In the genomic region with DNA sequence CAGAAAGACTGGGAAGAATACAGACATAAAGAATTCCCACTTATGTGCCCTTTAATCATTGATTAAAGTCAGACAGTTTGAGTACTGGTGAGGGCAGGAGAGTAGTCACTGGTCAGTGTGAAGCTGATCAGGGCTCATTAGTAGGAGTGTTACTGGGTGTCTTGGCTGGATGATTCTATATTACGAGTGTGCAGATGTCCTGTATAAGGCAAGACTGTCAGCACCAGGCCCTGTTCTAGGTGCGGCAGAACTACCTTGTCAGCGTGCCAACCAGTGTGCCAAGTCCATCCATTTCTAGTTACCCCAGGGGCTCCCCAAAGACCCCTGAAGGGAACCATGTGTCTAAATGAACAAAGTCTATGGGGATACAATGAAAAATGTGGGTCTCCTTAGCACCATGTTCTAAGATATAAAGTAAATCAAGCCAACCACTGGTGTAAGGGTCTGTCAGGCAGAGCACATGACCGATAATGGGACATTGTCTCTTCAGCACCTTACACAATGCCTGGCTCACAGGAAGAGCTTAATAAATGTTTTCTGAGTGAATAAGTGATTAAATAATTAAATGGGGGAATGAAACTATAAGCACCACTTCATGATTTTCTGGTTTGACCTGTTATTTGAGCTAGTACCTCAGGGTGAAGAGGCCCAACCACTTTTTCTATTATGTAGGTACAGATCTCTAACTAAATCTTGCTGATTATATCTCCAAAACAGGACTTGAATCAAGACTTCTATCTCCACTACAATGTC, we compare ENCODE assay signal across 18 cellular contexts.
DNase-seq lines count a peak whose midpoint lies in the region; ATAC-seq and TF ChIP-seq lines count a peak whose summit lies in the region.
"Had no signal": no experiment of that assay in that cellular context is flagged by ENCODE, and none has a peak within 500 bp of the region (broad histone marks: within the 10 kb centered on the region; RNA-seq: fewer than 3 reads in every experiment).

No MANE protein-coding gene starts in this region.

- H3K4me3 ChIP-seq in LNCaP clone FGC (ENCODE audit: low read depth, low read length) (no peak overlapping the region), cardiac muscle cell (no peak overlapping the region), trophoblast cell (ENCODE audit: low read depth, low read length) (no peak overlapping the region), ovary (no peak overlapping the region)
- H3K4me3 ChIP-seq: HAP-1 had no signal

- H3K4me1 ChIP-seq in cardiac muscle cell (ENCODE audit: low read depth) (peaks cover 3% of the 10 kb centered on the region), trophoblast cell (ENCODE audit: control insufficient read depth in 1 of 2, insufficient read depth in 2 of 2, low read length in 2 of 2) (peaks cover 4 to 8% of the 10 kb centered on the region in 2 experiments), ovary (ENCODE audit: insufficient read depth) (no peaks in the 10 kb centered on the region)
- H3K4me1 ChIP-seq: HAP-1 had no signal

- no peak overlapping the region for H4K12ac ChIP-seq in trophoblast cell (ENCODE audit: low read depth, low read length)

- H3K9ac ChIP-seq in trophoblast cell (ENCODE audit: low read length), result no peak overlapping the region

- no peak overlapping the region for H2BK12ac ChIP-seq in trophoblast cell (ENCODE audit: low read length)

- peak overlapping the region; percentile 41 for H2AK5ac ChIP-seq in trophoblast cell (ENCODE audit: low read length)

- peak overlapping the region; percentile 14; the same call in 1 of the 2 replicates for H3K27ac ChIP-seq in 22Rv1
- peak overlapping the region; percentile 40 for H3K27ac ChIP-seq in cardiac muscle cell
- H3K27ac ChIP-seq in trophoblast cell (ENCODE audit: low read depth, low read length), result no peak overlapping the region
- no peak overlapping the region for H3K27ac ChIP-seq in ovary

- TF ChIP-seq CTCF in 22Rv1 (IDR thresholded peaks at IDR 0.05) (no peak), LNCaP clone FGC (IDR thresholded peaks at IDR 0.05; ENCODE audit: control insufficient read depth, extremely low read depth, insufficient read depth) (no peak), cardiac muscle cell (IDR thresholded peaks at IDR 0.05; ENCODE audit: low read depth, low read length) (no peak), ovary (IDR thresholded peaks at IDR 0.05) (no peak)

- intact Hi-C loops in ovary (cut with DNase I), result no loop called here

- H3K27me3 ChIP-seq in cardiac muscle cell (no peaks in the 10 kb centered on the region), trophoblast cell (ENCODE audit: insufficient read depth, low read length) (no peaks in the 10 kb centered on the region), ovary (no peaks in the 10 kb centered on the region)

- no peaks in the 10 kb centered on the region for H3K79me2 ChIP-seq in trophoblast cell (ENCODE audit: control insufficient read depth, insufficient read depth, low read length, poor library complexity)

- no peak overlapping the region for H3K23ac ChIP-seq in trophoblast cell (ENCODE audit: low read length)

- H3K9me3 ChIP-seq in cardiac muscle cell (ENCODE audit: low read depth) (no peaks in the 10 kb centered on the region), trophoblast cell (ENCODE audit: insufficient read depth, low read depth, low read length) (no peaks in the 10 kb centered on the region), ovary (no peaks in the 10 kb centered on the region)
- H3K9me3 ChIP-seq: HAP-1 had no signal

- H2AFZ ChIP-seq in trophoblast cell (ENCODE audit: insufficient read depth, low read length, poor library complexity), result peak overlapping the region; percentile 9

- H4K91ac ChIP-seq in trophoblast cell (ENCODE audit: low read depth, low read length), result no peak overlapping the region

- DNase-seq in LNCaP clone FGC (ENCODE audit: low read depth), result peak; percentile 41
- DNase-seq in cardiac muscle cell (ENCODE audit: low read depth in 1 of 2, low spot score in 1 of 2), result no peak
- peak in 1 of 2 donors; percentile 36 for DNase-seq in trophoblast cell
- DNase-seq in hippocampal formation (lab: John Stamatoyannopoulos, UW), result no peak
- no peak for DNase-seq in NCI-H2171 (lab: John Stamatoyannopoulos, UW)
- no peak for DNase-seq in ovary
- DNase-seq: activated CD4-positive, alpha-beta T cell treated with anti-CD3 and anti-CD28 coated beads for 1 hour; DMS 273 treated with DMSO at 0.1 percent for 48 hours; glutamatergic neuron; KG1; natural killer cell; NCI-H524 treated with DMSO at 0.1 percent for 48 hours; retina; stimulated activated CD4-positive, alpha-beta T cell treated with anti-CD3 and anti-CD28 coated beads, Interleukin-2, amount 100 ng/mL, for 24 hours had no signal

- no peak overlapping the region for H3K4ac ChIP-seq in trophoblast cell (ENCODE audit: low read depth, low read length)

- no CpG with 5 or more reads among the region's 4 CpGs for WGBS in trophoblast cell (ENCODE audit: extremely low coverage, insufficient coverage, insufficient read length)
- WGBS in ovary, 3 donors, result 96 to 97% (median 96%) methylated on average over 4 of the region's 4 CpGs

- no peak for TF ChIP-seq POLR2A in ovary (IDR thresholded peaks at IDR 0.05)

- no peak for TF ChIP-seq EP300 in ovary (IDR thresholded peaks at IDR 0.05)

- H2BK5ac ChIP-seq in trophoblast cell (ENCODE audit: low read depth, low read length, poor library complexity), result no peak overlapping the region

- peak overlapping the region; percentile 35 for H3K18ac ChIP-seq in trophoblast cell (ENCODE audit: low read length)

- H3K36me3 ChIP-seq in cardiac muscle cell, result peaks cover 2% of the 10 kb centered on the region
- H3K36me3 ChIP-seq in trophoblast cell (ENCODE audit: control insufficient read depth in 1 of 2, insufficient read depth in 2 of 2, low read length in 2 of 2), result peaks cover 0 to 2% of the 10 kb centered on the region in 2 experiments
- H3K36me3 ChIP-seq in ovary, result no peaks in the 10 kb centered on the region
- H3K36me3 ChIP-seq: HAP-1 had no signal

- no peak overlapping the region for H2BK120ac ChIP-seq in trophoblast cell (ENCODE audit: insufficient read depth, low read length, poor library complexity)

- H3K14ac ChIP-seq in trophoblast cell (ENCODE audit: low read length), result no peak overlapping the region

- no peak overlapping the region for H4K8ac ChIP-seq in trophoblast cell (ENCODE audit: low read depth, low read length)

- H3K4me2 ChIP-seq in trophoblast cell (ENCODE audit: low read length), result no peak overlapping the region

- H3K79me1 ChIP-seq in trophoblast cell (ENCODE audit: low read length), result peaks cover 2% of the 10 kb centered on the region

- ATAC-seq in GM21825 (IDR thresholded peaks at IDR 0.05; ENCODE audit: unreplicated experiment), result no peak
- ATAC-seq: activated naive CD4-positive, alpha-beta T cell treated with anti-CD3 and anti-CD28 coated beads, Interleukin-2, amount 50 U/mL, for 72 hours; natural killer cell had no signal

Comparison
In these comparisons a context has a peak if more than half of its experiments do, and no peak if none do; other contexts are left out.
1. H3K27ac ChIP-seq: peak in 22Rv1 (single experiment) and cardiac muscle cell (single experiment); none in trophoblast cell (single experiment) and ovary (0 of 2).